ENCODE assay signal across 1 cellular context in genomic region chr19:48639483-48640375, GRCh38.
TF ChIP-seq lines count a peak whose summit lies in the region.

No MANE protein-coding gene starts in this region.

TF ChIP-seq in K562, 482 proteins besides CTCF, POLR2A, EP300 and RAD21 (continued from another document and continues in another):
- TF ChIP-seq ZBTB49 (CRISPR knock-in tag; IDR thresholded peaks at IDR 0.05; ENCODE audit: borderline replicate concordance) (no peak), PRDM10 (IDR thresholded peaks at IDR 0.05; ENCODE audit: partially characterized antibody) (peak; percentile 65), NFE2 (IDR thresholded peaks at IDR 0.05; ENCODE audit: low read depth) (peak; percentile 23; the same call in 1 of the 2 replicates), VEZF1 (CRISPR knock-in tag; IDR thresholded peaks at IDR 0.05) (peak; percentile 61), TRIM24 (IDR thresholded peaks at IDR 0.05) (no peak), E2F6 (IDR thresholded peaks at IDR 0.05; ENCODE audit: borderline replicate concordance in 1 of 2, extremely low read depth in 1 of 2, insufficient read depth in 1 of 2, insufficient read length in 1 of 2, low read depth in 1 of 2, low read length in 1 of 2, poor library complexity in 1 of 2, severe bottlenecking in 1 of 2) (peak; percentile 10 to 12), FOXK2 (conservative IDR thresholded peaks at IDR 0.05 in 1 of 2, IDR thresholded peaks at IDR 0.05 in 1 of 2; ENCODE audit: low read depth in 2 of 2) (0 out of 4 replicates have a peak, but pooled peaks of 1 of the 2 experiments have one; percentile 24), ZNF23 (CRISPR knock-in tag; IDR thresholded peaks at IDR 0.05) (no peak), TFAP4 (CRISPR knock-in tag; IDR thresholded peaks at IDR 0.05; ENCODE audit: borderline replicate concordance) (peak; percentile 62; the same call in 1 of the 2 replicates), CGGBP1 (CRISPR knock-in tag; IDR thresholded peaks at IDR 0.05) (no peak), FOXP4 (CRISPR knock-in tag; IDR thresholded peaks at IDR 0.05; ENCODE audit: borderline replicate concordance) (0 out of 2 replicates have a peak, but pooled peaks have one; percentile 44), MIER1 (IDR thresholded peaks at IDR 0.05; ENCODE audit: low read depth) (0 out of 2 replicates have a peak, but pooled peaks have one; percentile 9), ETV1 (tag; conservative IDR thresholded peaks at IDR 0.05; ENCODE audit: low read depth) (no peak), CREB3L1 (IDR thresholded peaks at IDR 0.05; ENCODE audit: borderline replicate concordance, low read depth) (0 out of 2 replicates have a peak, but pooled peaks have one; percentile 25), MTA2 (IDR thresholded peaks at IDR 0.05; ENCODE audit: low read depth) (no peak), LEF1 (IDR thresholded peaks at IDR 0.05) (peak; percentile 14; the same call in 1 of the 2 replicates), ZEB2 (IDR thresholded peaks at IDR 0.05) (peak; percentile 42; the same call in 1 of the 2 replicates), FOXK1 (CRISPR knock-in tag; IDR thresholded peaks at IDR 0.05; ENCODE audit: borderline replicate concordance) (0 out of 2 replicates have a peak, but pooled peaks have one; percentile 62), ZBTB2 (IDR thresholded peaks at IDR 0.05) (peak; percentile 47; the same call in 1 of the 2 replicates), NCOA1 (IDR thresholded peaks at IDR 0.05; ENCODE audit: low read depth) (0 out of 2 replicates have a peak, but pooled peaks have one; percentile 16), POLR2B (IDR thresholded peaks at IDR 0.05; ENCODE audit: low read depth, partially characterized antibody) (peak; percentile 58), LARP7 (IDR thresholded peaks at IDR 0.05) (0 out of 2 replicates have a peak, but pooled peaks have one; percentile 7), KDM1A (IDR thresholded peaks at IDR 0.05) (peak in 1 of 2 experiments; percentile 54; a peak in 1 of 4 replicates), AFF4 (CRISPR knock-in tag; IDR thresholded peaks at IDR 0.05) (0 out of 2 replicates have a peak, but pooled peaks have one; percentile 37), SP1 (CRISPR knock-in tag; IDR thresholded peaks at IDR 0.05) (peak; percentile 28), TAF1 (IDR thresholded peaks at IDR 0.05; ENCODE audit: control insufficient read depth, extremely low read depth, insufficient read depth, low read length, severe bottlenecking) (peak; percentile 54), ZNF589 (CRISPR knock-in tag; IDR thresholded peaks at IDR 0.05; ENCODE audit: low read depth) (peak; percentile 36; the same call in 1 of the 2 replicates), BDP1 (IDR thresholded peaks at IDR 0.05; ENCODE audit: insufficient read depth, insufficient read length) (no peak), YY1 (IDR thresholded peaks at IDR 0.05; ENCODE audit: borderline replicate concordance in 1 of 3, control insufficient read depth in 1 of 3, extremely low read depth in 1 of 3, insufficient read depth in 3 of 3, insufficient read length in 1 of 3, insufficient replicate concordance in 2 of 3, low read depth in 1 of 3, low read length in 2 of 3) (peak in 1 of 3 experiments; percentile 42), FOXP1 (CRISPR knock-in tag; IDR thresholded peaks at IDR 0.05) (no peak), THRAP3 (IDR thresholded peaks at IDR 0.05; ENCODE audit: borderline replicate concordance) (no peak; the same call in 1 of the 2 replicates), ZFX (CRISPR knock-in tag; IDR thresholded peaks at IDR 0.05) (peak; percentile 55)
